In genomic region chr12:41061189-41061588, GRCh38 we compare ENCODE assay signal across 17 cellular contexts.
DNase-seq lines count a peak whose midpoint lies in the region; ATAC-seq lines count a peak whose summit lies in the region.
"Had no signal": no experiment of that assay in that cellular context is flagged by ENCODE, and none has a peak within 500 bp of the region (broad histone marks: within the 10 kb centered on the region; RNA-seq: fewer than 3 reads in every experiment).

No MANE protein-coding gene starts in this region.

- DNase-seq in DMS153 (lab: John Stamatoyannopoulos, UW) (peak; percentile 66), NCI-H2081 (lab: John Stamatoyannopoulos, UW) (peak; percentile 52 to 83), cerebellar cortex (ENCODE audit: low spot score) (peak; percentile 72), sciatic nerve (ENCODE audit: low spot score) (no peak)
- no peak for DNase-seq in stimulated activated naive CD4-positive, alpha-beta T cell treated with Interleukin-2 at 50 U/mL for 16 hours (lab: John Stamatoyannopoulos, UW)
- DNase-seq: BE2C; CD4-positive, alpha-beta memory T cell; GF-D8; GM23248; HCEC 1CT; MV-4-11; NCI-H1417 treated with DMSO at 0.1 percent for 48 hours; NCI-H1930; NCI-H526 treated with DMSO at 0.1 percent for 48 hours; RPMI8226 had no signal

- intact Hi-C loops in sciatic nerve (cut with DNase I) = no loop called here

- ATAC-seq in sciatic nerve = peak; percentile 46
- ATAC-seq in GM19455 (IDR thresholded peaks at IDR 0.05; ENCODE audit: unreplicated experiment) = no peak
- ATAC-seq in GM21367 (IDR thresholded peaks at IDR 0.05; ENCODE audit: unreplicated experiment) = no peak

Comparison
In these comparisons a context has a peak if more than half of its experiments do, and no peak if none do; other contexts are left out.
1. DNase-seq: peak in DMS153 (single experiment), NCI-H2081 (2 of 2) and cerebellar cortex (single experiment); none in sciatic nerve (single experiment) and stimulated activated naive CD4-positive, alpha-beta T cell treated with Interleukin-2 at 50 U/mL for 16 hours (single experiment).